ENCODE assay signal across 20 cellular contexts in genomic region chr6:752438-752837, GRCh38.
"Had no signal": no experiment of that assay in that cellular context is flagged by ENCODE, and none has a peak within 500 bp of the region (broad histone marks: within the 10 kb centered on the region; RNA-seq: fewer than 3 reads in every experiment).

No MANE protein-coding gene starts in this region.

- DNase-seq: Kasumi-1, MM.1S, NCI-H1092 treated with DMSO at 0.1 percent for 48 hours, NCI-H1436, NCI-H187, NCI-H2081 treated with DMSO at 0.1 percent for 48 hours, NCI-H2171, NCI-H226, NCI-H446, NCI-H510A, NCI-H524 treated with DMSO at 0.1 percent for 48 hours, NCI-H69, NCI-H774, Right ventricle myocardium superior, SK-N-SH, SW 1271 had no signal

- H3K9me3 ChIP-seq: SK-N-SH had no signal

- FAIRE-seq: HTR-8/SVneo, RCC 7860 had no signal

- H3K27ac ChIP-seq: HL-60, KMS-11 had no signal

- H3K9ac ChIP-seq: KMS-11, SK-N-SH had no signal

- H3K4me2 ChIP-seq: KMS-11, SK-N-SH had no signal
